ENCODE assay signal across 2 cellular contexts in genomic region chr3:129597087-129597791, GRCh38.
TF ChIP-seq lines count a peak whose summit lies in the region.

No MANE protein-coding gene starts in this region.

TF ChIP-seq in A549, 52 proteins besides CTCF, POLR2A, EP300 and RAD21:
- TF ChIP-seq ATOH8 (CRISPR knock-in tag; IDR thresholded peaks at IDR 0.05; ENCODE audit: low read depth): no peak
- TF ChIP-seq CBX2 (IDR thresholded peaks at IDR 0.05; ENCODE audit: borderline replicate concordance, low read depth): no peak
- no peak for TF ChIP-seq ESRRA (IDR thresholded peaks at IDR 0.05; ENCODE audit: borderline replicate concordance, low read length)
- no peak for TF ChIP-seq CBX8 (IDR thresholded peaks at IDR 0.05)
- no peak for TF ChIP-seq PHF8 (IDR thresholded peaks at IDR 0.05; ENCODE audit: borderline replicate concordance, low read depth)
- TF ChIP-seq ZC3H11A (IDR thresholded peaks at IDR 0.05): no peak
- TF ChIP-seq RARB (CRISPR knock-in tag; IDR thresholded peaks at IDR 0.05): no peak
- no peak for TF ChIP-seq BCL3 (IDR thresholded peaks at IDR 0.05)
- TF ChIP-seq SMC3 (IDR thresholded peaks at IDR 0.05): no peak
- TF ChIP-seq HDAC2 (IDR thresholded peaks at IDR 0.05): no peak
- no peak for TF ChIP-seq ZSCAN20 (CRISPR knock-in tag; IDR thresholded peaks at IDR 0.05)
- no peak for TF ChIP-seq TP53 (CRISPR knock-in tag; IDR thresholded peaks at IDR 0.05)

TF ChIP-seq in endothelial cell of umbilical vein, 7 proteins besides CTCF, POLR2A, EP300 and RAD21:
- no peak for TF ChIP-seq EZH2 (IDR thresholded peaks at IDR 0.05; ENCODE audit: borderline replicate concordance, low read depth, low read length, severe bottlenecking)
- TF ChIP-seq FOS (IDR thresholded peaks at IDR 0.05; ENCODE audit: borderline replicate concordance, insufficient read depth, low read length): no peak
- TF ChIP-seq JUN (IDR thresholded peaks at IDR 0.05; ENCODE audit: borderline replicate concordance, insufficient read depth, insufficient read length, low read depth): no peak
- TF ChIP-seq GATA2 (IDR thresholded peaks at IDR 0.05; ENCODE audit: insufficient read depth, insufficient read length, low read depth, low read length): no peak
- no peak for TF ChIP-seq POLR2AphosphoS5 (IDR thresholded peaks at IDR 0.05; ENCODE audit: insufficient read depth, low read depth, low read length)
- no peak for TF ChIP-seq MAX (IDR thresholded peaks at IDR 0.05; ENCODE audit: insufficient read depth, insufficient read length)
